1 cellular context compared by ENCODE assay signal in the genomic region with DNA sequence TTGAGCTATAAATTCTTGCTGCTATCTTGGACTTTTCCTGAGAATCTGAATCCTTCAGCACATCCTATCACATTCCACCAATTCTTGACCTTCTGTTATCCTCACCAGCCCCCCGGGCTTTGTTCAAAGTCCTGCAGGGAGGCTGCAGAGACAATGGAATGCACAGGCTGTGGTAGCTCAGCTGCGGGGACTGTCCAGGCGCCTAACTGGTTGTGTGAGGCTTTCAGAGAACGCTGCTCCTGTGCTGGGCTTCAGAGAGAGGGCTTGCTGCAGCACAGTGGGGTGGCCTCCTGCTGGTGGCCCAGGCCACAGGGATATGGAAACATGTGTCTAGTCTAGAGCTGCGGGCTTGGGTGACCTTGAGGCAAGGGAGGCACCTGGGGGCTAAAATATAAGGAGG.
TF ChIP-seq lines count a peak whose summit lies in the region.

No MANE protein-coding gene starts in this region.

TF ChIP-seq in SK-N-SH, 30 proteins besides CTCF, POLR2A, EP300 and RAD21 (continued from another document):
- TF ChIP-seq, protein P1, sequence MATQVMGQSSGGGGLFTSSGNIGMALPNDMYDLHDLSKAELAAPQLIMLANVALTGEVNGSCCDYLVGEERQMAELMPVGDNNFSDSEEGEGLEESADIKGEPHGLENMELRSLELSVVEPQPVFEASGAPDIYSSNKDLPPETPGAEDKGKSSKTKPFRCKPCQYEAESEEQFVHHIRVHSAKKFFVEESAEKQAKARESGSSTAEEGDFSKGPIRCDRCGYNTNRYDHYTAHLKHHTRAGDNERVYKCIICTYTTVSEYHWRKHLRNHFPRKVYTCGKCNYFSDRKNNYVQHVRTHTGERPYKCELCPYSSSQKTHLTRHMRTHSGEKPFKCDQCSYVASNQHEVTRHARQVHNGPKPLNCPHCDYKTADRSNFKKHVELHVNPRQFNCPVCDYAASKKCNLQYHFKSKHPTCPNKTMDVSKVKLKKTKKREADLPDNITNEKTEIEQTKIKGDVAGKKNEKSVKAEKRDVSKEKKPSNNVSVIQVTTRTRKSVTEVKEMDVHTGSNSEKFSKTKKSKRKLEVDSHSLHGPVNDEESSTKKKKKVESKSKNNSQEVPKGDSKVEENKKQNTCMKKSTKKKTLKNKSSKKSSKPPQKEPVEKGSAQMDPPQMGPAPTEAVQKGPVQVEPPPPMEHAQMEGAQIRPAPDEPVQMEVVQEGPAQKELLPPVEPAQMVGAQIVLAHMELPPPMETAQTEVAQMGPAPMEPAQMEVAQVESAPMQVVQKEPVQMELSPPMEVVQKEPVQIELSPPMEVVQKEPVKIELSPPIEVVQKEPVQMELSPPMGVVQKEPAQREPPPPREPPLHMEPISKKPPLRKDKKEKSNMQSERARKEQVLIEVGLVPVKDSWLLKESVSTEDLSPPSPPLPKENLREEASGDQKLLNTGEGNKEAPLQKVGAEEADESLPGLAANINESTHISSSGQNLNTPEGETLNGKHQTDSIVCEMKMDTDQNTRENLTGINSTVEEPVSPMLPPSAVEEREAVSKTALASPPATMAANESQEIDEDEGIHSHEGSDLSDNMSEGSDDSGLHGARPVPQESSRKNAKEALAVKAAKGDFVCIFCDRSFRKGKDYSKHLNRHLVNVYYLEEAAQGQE (IDR thresholded peaks at IDR 0.05; ENCODE audit: low read depth, low read length), result no peak
- no peak for TF ChIP-seq FOXM1 (IDR thresholded peaks at IDR 0.05; ENCODE audit: low read depth)
- TF ChIP-seq, protein P2, sequence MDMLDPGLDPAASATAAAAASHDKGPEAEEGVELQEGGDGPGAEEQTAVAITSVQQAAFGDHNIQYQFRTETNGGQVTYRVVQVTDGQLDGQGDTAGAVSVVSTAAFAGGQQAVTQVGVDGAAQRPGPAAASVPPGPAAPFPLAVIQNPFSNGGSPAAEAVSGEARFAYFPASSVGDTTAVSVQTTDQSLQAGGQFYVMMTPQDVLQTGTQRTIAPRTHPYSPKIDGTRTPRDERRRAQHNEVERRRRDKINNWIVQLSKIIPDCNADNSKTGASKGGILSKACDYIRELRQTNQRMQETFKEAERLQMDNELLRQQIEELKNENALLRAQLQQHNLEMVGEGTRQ (IDR thresholded peaks at IDR 0.05; ENCODE audit: borderline replicate concordance, low read depth, low read length), result no peak
- TF ChIP-seq, protein P3, sequence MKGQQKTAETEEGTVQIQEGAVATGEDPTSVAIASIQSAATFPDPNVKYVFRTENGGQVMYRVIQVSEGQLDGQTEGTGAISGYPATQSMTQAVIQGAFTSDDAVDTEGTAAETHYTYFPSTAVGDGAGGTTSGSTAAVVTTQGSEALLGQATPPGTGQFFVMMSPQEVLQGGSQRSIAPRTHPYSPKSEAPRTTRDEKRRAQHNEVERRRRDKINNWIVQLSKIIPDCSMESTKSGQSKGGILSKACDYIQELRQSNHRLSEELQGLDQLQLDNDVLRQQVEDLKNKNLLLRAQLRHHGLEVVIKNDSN (IDR thresholded peaks at IDR 0.05; ENCODE audit: borderline replicate concordance, low read depth), result no peak
- no peak for TF ChIP-seq GATA2 (CRISPR knock-in tag; IDR thresholded peaks at IDR 0.05)
- TF ChIP-seq FOSL2 (IDR thresholded peaks at IDR 0.05; ENCODE audit: borderline replicate concordance, low read depth), result no peak
- TF ChIP-seq TEAD4 (IDR thresholded peaks at IDR 0.05; ENCODE audit: borderline replicate concordance, insufficient read depth), result no peak
- no peak for TF ChIP-seq YY1 (IDR thresholded peaks at IDR 0.05; ENCODE audit: low read depth)
- TF ChIP-seq, protein P4, sequence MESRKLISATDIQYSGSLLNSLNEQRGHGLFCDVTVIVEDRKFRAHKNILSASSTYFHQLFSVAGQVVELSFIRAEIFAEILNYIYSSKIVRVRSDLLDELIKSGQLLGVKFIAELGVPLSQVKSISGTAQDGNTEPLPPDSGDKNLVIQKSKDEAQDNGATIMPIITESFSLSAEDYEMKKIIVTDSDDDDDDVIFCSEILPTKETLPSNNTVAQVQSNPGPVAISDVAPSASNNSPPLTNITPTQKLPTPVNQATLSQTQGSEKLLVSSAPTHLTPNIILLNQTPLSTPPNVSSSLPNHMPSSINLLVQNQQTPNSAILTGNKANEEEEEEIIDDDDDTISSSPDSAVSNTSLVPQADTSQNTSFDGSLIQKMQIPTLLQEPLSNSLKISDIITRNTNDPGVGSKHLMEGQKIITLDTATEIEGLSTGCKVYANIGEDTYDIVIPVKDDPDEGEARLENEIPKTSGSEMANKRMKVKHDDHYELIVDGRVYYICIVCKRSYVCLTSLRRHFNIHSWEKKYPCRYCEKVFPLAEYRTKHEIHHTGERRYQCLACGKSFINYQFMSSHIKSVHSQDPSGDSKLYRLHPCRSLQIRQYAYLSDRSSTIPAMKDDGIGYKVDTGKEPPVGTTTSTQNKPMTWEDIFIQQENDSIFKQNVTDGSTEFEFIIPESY (IDR thresholded peaks at IDR 0.05; ENCODE audit: borderline replicate concordance, low read depth), result no peak
- TF ChIP-seq, protein P5, sequence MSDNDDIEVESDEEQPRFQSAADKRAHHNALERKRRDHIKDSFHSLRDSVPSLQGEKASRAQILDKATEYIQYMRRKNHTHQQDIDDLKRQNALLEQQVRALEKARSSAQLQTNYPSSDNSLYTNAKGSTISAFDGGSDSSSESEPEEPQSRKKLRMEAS (IDR thresholded peaks at IDR 0.05; ENCODE audit: low read depth), result no peak
- no peak for TF ChIP-seq SIN3A (IDR thresholded peaks at IDR 0.05; ENCODE audit: borderline replicate concordance, low read depth, low read length)
